In the genomic region with DNA sequence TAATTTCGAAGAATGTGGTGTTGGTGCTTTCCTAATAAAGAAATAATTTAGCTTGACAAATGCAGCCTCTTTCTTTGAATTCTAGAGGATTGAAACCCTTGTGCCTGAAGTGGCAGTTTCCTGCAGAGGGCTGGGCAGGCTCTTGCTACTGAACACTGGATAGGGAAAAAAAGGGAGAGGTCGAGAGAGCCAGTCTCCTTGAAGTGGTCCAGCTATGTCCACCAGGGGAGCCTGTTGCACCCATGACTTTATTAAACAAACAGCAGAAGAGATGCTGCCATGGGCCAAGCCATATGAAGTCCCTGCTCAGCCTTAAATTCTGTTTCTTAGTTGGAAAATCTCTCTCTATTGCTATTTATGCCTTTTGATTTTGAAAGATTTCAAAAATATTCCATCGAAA, we compare ENCODE assay signal across 17 cellular contexts.
A peak's percentile ranks its signal among the peaks of the same experiment; 100 is the strongest.
DNase-seq lines count a peak whose midpoint lies in the region; ATAC-seq and TF ChIP-seq lines count a peak whose summit lies in the region.
"Had no signal": no experiment of that assay in that cellular context is flagged by ENCODE, and none has a peak within 500 bp of the region (broad histone marks: within the 10 kb centered on the region; RNA-seq: fewer than 3 reads in every experiment).

No MANE protein-coding gene starts in this region.

- no peaks in the 10 kb centered on the region for H3K4me1 ChIP-seq in endodermal cell (ENCODE audit: control insufficient read depth, insufficient read depth, low read length)
- H3K4me1 ChIP-seq: A549 had no signal

- peaks cover 10% of the 10 kb centered on the region for H3K36me3 ChIP-seq in endodermal cell (ENCODE audit: control insufficient read depth, insufficient read depth, low read length)

- no peak for DNase-seq in activated naive CD4-positive, alpha-beta T cell treated with anti-CD3 and anti-CD28 coated beads, Interleukin-2, amount 50 U/mL, for 72 hours (ENCODE audit: low spot score in 2 of 2)
- DNase-seq in HFFc6 (no peak), endodermal cell (no peak)
- DNase-seq in activated naive CD4-positive, alpha-beta T cell (lab: John Stamatoyannopoulos, UW), result no peak
- DNase-seq in activated naive CD4-positive, alpha-beta T cell treated with anti-CD3 and anti-CD28 coated beads, Interleukin-2, amount 50 U/mL, for 16 hours, result no peak
- DNase-seq: IMR-90, Kasumi-1, MM.1S, NCI-H1105, NCI-H1694 treated with DMSO at 0.1 percent for 48 hours, NCI-H446, NCI-H69, SIG-M5 had no signal

- peak overlapping the region; percentile 35 for H3K27ac Mint-ChIP-seq in activated naive CD4-positive, alpha-beta T cell treated with anti-CD3 and anti-CD28 coated beads, Interleukin-2, amount 50 U/mL, for 24 hours
- H3K27ac Mint-ChIP-seq in activated naive CD4-positive, alpha-beta T cell treated with anti-CD3 and anti-CD28 coated beads, Interleukin-2, amount 50 U/mL, for 72 hours, result no peak overlapping the region
- H3K27ac Mint-ChIP-seq in HFFc6, result peak overlapping the region; percentile 10; the same call in 1 of the 2 replicates
- H3K27ac Mint-ChIP-seq in endodermal cell, result no peak overlapping the region

- no peaks in the 10 kb centered on the region for H3K27me3 ChIP-seq in endodermal cell (ENCODE audit: control insufficient read depth, insufficient read depth, low read length, poor library complexity, severe bottlenecking)

- no peaks in the 10 kb centered on the region for H3K27me3 Mint-ChIP-seq in activated naive CD4-positive, alpha-beta T cell treated with anti-CD3 and anti-CD28 coated beads, Interleukin-2, amount 50 U/mL, for 24 hours
- H3K27me3 Mint-ChIP-seq in HFFc6 (ENCODE audit: insufficient read depth) (no peaks in the 10 kb centered on the region; the same call in none of the 2 replicates), endodermal cell (ENCODE audit: insufficient read depth) (no peaks in the 10 kb centered on the region)

- no peaks in the 10 kb centered on the region for H3K9me3 ChIP-seq in endodermal cell (ENCODE audit: control insufficient read depth, low read length)
- H3K9me3 ChIP-seq: A549 had no signal

- H3K4me3 ChIP-seq in endodermal cell (ENCODE audit: low read length), result no peak overlapping the region
- H3K4me3 ChIP-seq: A549 had no signal

- H3K4me3 Mint-ChIP-seq in activated naive CD4-positive, alpha-beta T cell treated with anti-CD3 and anti-CD28 coated beads, Interleukin-2, amount 50 U/mL, for 24 hours, result no peak overlapping the region
- H3K4me3 Mint-ChIP-seq in HFFc6 (no peak overlapping the region), endodermal cell (no peak overlapping the region)
- H3K4me3 Mint-ChIP-seq: CD14-positive monocyte had no signal

- peaks cover 51% of the 10 kb centered on the region for H3K36me3 Mint-ChIP-seq in activated naive CD4-positive, alpha-beta T cell treated with anti-CD3 and anti-CD28 coated beads, Interleukin-2, amount 50 U/mL, for 24 hours
- peaks cover 60 to 68% of the 10 kb centered on the region in 2 donors for H3K36me3 Mint-ChIP-seq in activated naive CD4-positive, alpha-beta T cell treated with anti-CD3 and anti-CD28 coated beads, Interleukin-2, amount 50 U/mL, for 72 hours
- H3K36me3 Mint-ChIP-seq in HFFc6 (ENCODE audit: low read depth) (peaks cover 43% of the 10 kb centered on the region), endodermal cell (ENCODE audit: low read depth) (peaks cover 22% of the 10 kb centered on the region)

- H3K27ac ChIP-seq in endodermal cell (ENCODE audit: low read depth, low read length), result no peak overlapping the region
- H3K27ac ChIP-seq: A549 had no signal

- H3K4me1 Mint-ChIP-seq in activated naive CD4-positive, alpha-beta T cell treated with anti-CD3 and anti-CD28 coated beads, Interleukin-2, amount 50 U/mL, for 24 hours, result peaks cover 8% of the 10 kb centered on the region
- H3K4me1 Mint-ChIP-seq in HFFc6 (ENCODE audit: low read depth), result peaks cover 23% of the 10 kb centered on the region
- peaks cover 5% of the 10 kb centered on the region for H3K4me1 Mint-ChIP-seq in endodermal cell
- H3K4me1 Mint-ChIP-seq: CD14-positive monocyte had no signal

- no peak for ATAC-seq in activated naive CD4-positive, alpha-beta T cell treated with anti-CD3 and anti-CD28 coated beads, Interleukin-2, amount 50 U/mL, for 72 hours
- no peak for ATAC-seq in HG03469 (IDR thresholded peaks at IDR 0.05; ENCODE audit: unreplicated experiment)
- ATAC-seq: A549 had no signal

- TF ChIP-seq CTCF in HFFc6 (IDR thresholded peaks at IDR 0.05), result peak; percentile 29; the same call in 1 of the 2 replicates
- TF ChIP-seq CTCF in endodermal cell (conservative IDR thresholded peaks at IDR 0.05), result peak; percentile 54

- H3K9ac ChIP-seq in endodermal cell (ENCODE audit: extremely low read depth, low read length, poor library complexity, severe bottlenecking), result no peak overlapping the region

- H3K9me3 Mint-ChIP-seq in activated naive CD4-positive, alpha-beta T cell treated with anti-CD3 and anti-CD28 coated beads, Interleukin-2, amount 50 U/mL, for 24 hours, result peaks cover 2% of the 10 kb centered on the region
- no peaks in the 10 kb centered on the region for H3K9me3 Mint-ChIP-seq in activated naive CD4-positive, alpha-beta T cell treated with anti-CD3 and anti-CD28 coated beads, Interleukin-2, amount 50 U/mL, for 72 hours
- no peaks in the 10 kb centered on the region for H3K9me3 Mint-ChIP-seq in HFFc6
- H3K9me3 Mint-ChIP-seq in endodermal cell, result no peaks in the 10 kb centered on the region

- WGBS in endodermal cell (ENCODE audit: insufficient coverage in 1 of 2, insufficient read length in 1 of 2), 2 experiments, result 71 to 89% methylated on average over 1 to 3 of the region's 3 CpGs

Comparison
In these comparisons a context has a peak if more than half of its experiments do, and no peak if none do; other contexts are left out.
1. H3K27ac Mint-ChIP-seq: peak in activated naive CD4-positive, alpha-beta T cell treated with anti-CD3 and anti-CD28 coated beads, Interleukin-2, amount 50 U/mL, for 24 hours (single experiment) and HFFc6 (single experiment); none in activated naive CD4-positive, alpha-beta T cell treated with anti-CD3 and anti-CD28 coated beads, Interleukin-2, amount 50 U/mL, for 72 hours (0 of 2) and endodermal cell (single experiment).